ENCODE assay signal across 11 cellular contexts in the genomic region with DNA sequence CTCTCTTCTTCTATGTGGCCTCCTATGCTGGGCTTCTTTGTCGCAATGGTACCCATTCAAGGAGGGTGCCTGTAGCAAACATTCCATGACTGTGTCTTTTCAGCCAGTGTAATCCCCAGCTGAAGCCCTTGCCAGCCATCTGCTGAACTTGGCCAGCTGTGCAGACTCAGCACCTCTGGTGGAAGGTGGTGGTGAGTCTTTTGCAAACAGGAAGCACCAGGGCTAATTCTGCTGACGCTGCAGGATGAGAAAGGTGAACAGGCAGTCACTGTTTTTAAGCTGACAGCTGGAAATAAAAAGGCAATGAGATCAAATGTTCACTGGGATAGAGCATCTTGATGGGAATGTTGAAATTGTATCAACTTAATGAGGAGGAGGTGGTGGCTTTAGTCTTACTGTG.
DNase-seq lines count a peak whose midpoint lies in the region; ATAC-seq, FAIRE-seq and TF ChIP-seq lines count a peak whose summit lies in the region.
"Had no signal": no experiment of that assay in that cellular context is flagged by ENCODE, and none has a peak within 500 bp of the region (broad histone marks: within the 10 kb centered on the region; RNA-seq: fewer than 3 reads in every experiment).

No MANE protein-coding gene starts in this region.

- H3K36me3 ChIP-seq in HepG2 (replicated peaks in 1 of 2; ENCODE audit: control insufficient read depth in 1 of 2, insufficient read depth in 2 of 2, low read length in 2 of 2): no peaks in the 10 kb centered on the region
- H3K36me3 ChIP-seq in right lobe of liver: no peaks in the 10 kb centered on the region
- H3K36me3 ChIP-seq in transverse colon: no peaks in the 10 kb centered on the region

- H3K9me3 ChIP-seq in HepG2 (ENCODE audit: low read length) (no peaks in the 10 kb centered on the region), right lobe of liver (no peaks in the 10 kb centered on the region), transverse colon (no peaks in the 10 kb centered on the region)

- in situ Hi-C loops in HepG2 (cut with HindIII; ENCODE audit: extremely low pct_ligation_motif_present, low pct_unique_long_range_greater_than_20kb): no loop called here
- in situ Hi-C loops in transverse colon (cut with MboI; ENCODE audit: low pct_ligation_motif_present in 1 of 4, low pct_unique_long_range_greater_than_20kb in 1 of 4, low sequenced_read_pairs in 3 of 4): no loop called here

- no peak overlapping the region for H3K9ac ChIP-seq in HepG2 (ENCODE audit: insufficient read depth, low read depth, low read length)

- no peak overlapping the region for H2AFZ ChIP-seq in HepG2 (ENCODE audit: low read length)

- no peak overlapping the region for H3K4me2 ChIP-seq in HepG2 (ENCODE audit: low read depth, low read length)

- H3K4me3 ChIP-seq in HepG2 (replicated peaks in 1 of 3; ENCODE audit: insufficient read depth in 1 of 3, low read depth in 2 of 3, low read length in 3 of 3): no peak overlapping the region
- no peak overlapping the region for H3K4me3 ChIP-seq in right lobe of liver
- no peak overlapping the region for H3K4me3 ChIP-seq in transverse colon

- no peaks in the 10 kb centered on the region for H3K79me2 ChIP-seq in HepG2 (ENCODE audit: insufficient read depth, low read length)

- H3K4me1 ChIP-seq in HepG2 (ENCODE audit: insufficient read depth, low read length) (no peaks in the 10 kb centered on the region), right lobe of liver (no peaks in the 10 kb centered on the region), transverse colon (no peaks in the 10 kb centered on the region)

- no TSS peak for BruUV-seq in HepG2 (replicated peaks; lab: Mats Ljungman, UMichigan)

- no peak for FAIRE-seq in HepG2 (lab: Jason Lieb, UNC)

- ATAC-seq in HepG2 (no peak), right lobe of liver (no peak), HG02973 (IDR thresholded peaks at IDR 0.05; ENCODE audit: unreplicated experiment) (peak; percentile 66), GM19467 (IDR thresholded peaks at IDR 0.05; ENCODE audit: unreplicated experiment) (no peak)

- DNase-seq in HepG2 (ENCODE audit: low spot score): no peak
- DNase-seq in right lobe of liver: no peak
- DNase-seq in UCSD-AML1 (lab: John Stamatoyannopoulos, UW; ENCODE audit: unreplicated experiment): peak; percentile 34
- peak; percentile 9 for DNase-seq in transverse colon
- no peak for DNase-seq in activated CD8-positive, alpha-beta memory T cell treated with anti-CD3 and anti-CD28 coated beads for 24 hours
- no peak for DNase-seq in substantia nigra (lab: John Stamatoyannopoulos, UW)
- DNase-seq: activated CD4-positive, alpha-beta T cell treated with anti-CD3 and anti-CD28 coated beads for 1 hour; AML-193; anterior cingulate cortex had no signal

- intact Hi-C loops in HepG2 (cut with micrococcal nuclease; ENCODE audit: unreplicated experiment): no loop called here
- intact Hi-C loops in right lobe of liver (cut with DNase I): no loop called here
- intact Hi-C loops in transverse colon (cut with DNase I; ENCODE audit: low total_unique reads): no loop called here

- no peak for TF ChIP-seq CTCF in HepG2 (CRISPR knock-in tag; IDR thresholded peaks at IDR 0.05)
- no peak for TF ChIP-seq CTCF in right lobe of liver (IDR thresholded peaks at IDR 0.05)
- no peak for TF ChIP-seq CTCF in transverse colon (IDR thresholded peaks at IDR 0.05)

- H3K27me3 ChIP-seq in HepG2 (ENCODE audit: control insufficient read depth in 1 of 2, insufficient read depth in 2 of 2, low read length in 2 of 2) (no peaks in the 10 kb centered on the region), right lobe of liver (no peaks in the 10 kb centered on the region), transverse colon (no peaks in the 10 kb centered on the region)

- no peaks in the 10 kb centered on the region for H4K20me1 ChIP-seq in HepG2 (ENCODE audit: insufficient read depth, low read length)

- CTCF ChIA-PET in HepG2 (lab: Yijun Ruan, JAX; ENCODE audit: low intra/inter-chr PET ratio, low total read pairs): no interaction called here

- no peak for TF ChIP-seq RAD21 in HepG2 (CRISPR knock-in tag; IDR thresholded peaks at IDR 0.05)

- POLR2A ChIA-PET in HepG2 (lab: Yijun Ruan, JAX): no interaction called here

- no peak for TF ChIP-seq EP300 in HepG2 (IDR thresholded peaks at IDR 0.05; ENCODE audit: low read depth in 2 of 2, low read length in 2 of 2)
- TF ChIP-seq EP300 in HepG2 (CRISPR knock-in tag; IDR thresholded peaks at IDR 0.05; ENCODE audit: borderline replicate concordance): no peak
- no peak for TF ChIP-seq EP300 in transverse colon (IDR thresholded peaks at IDR 0.05; ENCODE audit: low read depth)

- H3K27ac ChIP-seq in HepG2 (ENCODE audit: extremely low read length, insufficient read depth, low read length) (no peak overlapping the region), right lobe of liver (no peak overlapping the region), transverse colon (no peak overlapping the region), substantia nigra (ENCODE audit: low read depth, low read length, poor library complexity, severe bottlenecking) (no peak overlapping the region)

- WGBS in HepG2 (ENCODE audit: low lambda C conversion rate): 39% methylated on average over 2 of the region's 2 CpGs
- WGBS in right lobe of liver (ENCODE audit: insufficient coverage, low coverage, low lambda C conversion rate, missing lambda C conversion rate): 36% methylated on average over 2 of the region's 2 CpGs
- 20 to 60% methylated on average over 1 to 2 of the region's 2 CpGs for WGBS in transverse colon (ENCODE audit: low coverage in 1 of 2), 2 donors

- no peak for TF ChIP-seq POLR2A in HepG2 (IDR thresholded peaks at IDR 0.05; ENCODE audit: insufficient read depth in 1 of 2, low read depth in 2 of 2, low read length in 2 of 2)
- no peak for TF ChIP-seq POLR2A in right lobe of liver (IDR thresholded peaks at IDR 0.05)
- TF ChIP-seq POLR2A in transverse colon (IDR thresholded peaks at IDR 0.05): no peak

TF ChIP-seq in HepG2, 621 proteins besides CTCF, POLR2A, EP300 and RAD21:
- TF ChIP-seq MAFF (IDR thresholded peaks at IDR 0.05; ENCODE audit: low read depth, low read length): peak; percentile 92
- peak; percentile 87 to 94 for TF ChIP-seq MAFK (conservative IDR thresholded peaks at IDR 0.05 in 1 of 2, IDR thresholded peaks at IDR 0.05 in 1 of 2; ENCODE audit: low read length in 2 of 2)
- TF ChIP-seq ZSCAN25 (CRISPR knock-in tag; IDR thresholded peaks at IDR 0.05): no peak

Comparison
In these comparisons a context has a peak if more than half of its experiments do, and no peak if none do; other contexts are left out.
1. DNase-seq: peak in UCSD-AML1 (single experiment) and transverse colon (single experiment); none in HepG2 (single experiment), right lobe of liver (0 of 3), activated CD8-positive, alpha-beta memory T cell treated with anti-CD3 and anti-CD28 coated beads for 24 hours (single experiment) and substantia nigra (0 of 49).